Comparison of ENCODE assay signal across 11 cellular contexts in the genomic region with DNA sequence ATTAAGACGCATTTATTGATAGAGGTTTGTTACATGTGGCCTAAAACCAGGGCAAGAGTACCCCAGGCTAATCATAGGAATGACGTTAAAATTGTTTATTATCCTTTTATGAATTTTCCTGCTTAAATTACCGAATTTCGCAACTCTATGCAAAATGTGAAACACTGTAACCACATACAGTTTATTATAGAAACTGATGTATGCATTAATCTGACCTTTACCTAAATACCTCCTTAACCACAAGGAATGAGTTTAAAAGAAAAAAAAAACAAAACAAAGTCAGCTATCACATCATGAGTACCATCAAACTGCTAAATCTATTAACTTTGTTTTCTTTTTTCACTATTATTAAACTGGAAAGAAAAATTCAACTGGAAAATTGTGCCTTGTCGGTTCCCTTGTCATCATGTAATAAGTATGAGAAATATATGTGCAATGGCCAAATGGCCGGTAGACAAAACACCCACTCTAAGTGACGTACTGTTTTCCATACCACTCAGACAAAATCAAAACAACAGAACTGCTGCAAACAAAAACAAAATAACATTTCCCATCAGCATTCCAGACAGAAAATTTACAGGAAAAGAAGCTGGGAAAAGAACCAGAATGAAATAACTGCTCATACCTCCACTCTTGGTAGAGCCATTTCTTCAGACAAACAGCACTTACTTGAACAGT.
A peak's percentile ranks its signal among the peaks of the same experiment; 100 is the strongest.
DNase-seq lines count a peak whose midpoint lies in the region; ATAC-seq, FAIRE-seq and TF ChIP-seq lines count a peak whose summit lies in the region.
"Had no signal": no experiment of that assay in that cellular context is flagged by ENCODE, and none has a peak within 500 bp of the region (broad histone marks: within the 10 kb centered on the region; RNA-seq: fewer than 3 reads in every experiment).

No MANE protein-coding gene starts in this region.

- no peaks in the 10 kb centered on the region for H3K9me2 ChIP-seq in GM23248 (ENCODE audit: insufficient read depth)

- H3K27ac ChIP-seq in GM23248 (peak overlapping the region; percentile 89), astrocyte (ENCODE audit: low read depth, low read length) (peak overlapping the region; percentile 80), gastroesophageal sphincter (peak overlapping the region; percentile 40 to 67 (median 60)), testis (no peak overlapping the region)

- 42 to 45% methylated on average over 7 of the region's 7 CpGs for WGBS in GM23248 (ENCODE audit: low coverage in 1 of 2, low lambda C conversion rate in 2 of 2, missing lambda C conversion rate in 2 of 2), 2 experiments
- 69 to 82% methylated on average over 6 to 7 of the region's 7 CpGs for WGBS in gastroesophageal sphincter (ENCODE audit: low coverage in 1 of 2), 2 donors
- WGBS in testis, 2 donors: 75 to 85% methylated on average over 7 of the region's 7 CpGs

- peaks cover 24% of the 10 kb centered on the region for H3K4me1 Mint-ChIP-seq in astrocyte (ENCODE audit: low read depth, unreplicated experiment)
- H3K4me1 Mint-ChIP-seq in stimulated activated memory B cell treated with anti-CD40 and anti-IgM and Interleukin-4, amounts not matched to agents 10 μg/mL and 1 μg/mL and 100 μg/mL, for 72 hours: peaks cover 16% of the 10 kb centered on the region

- no peak overlapping the region for H3K4me3 Mint-ChIP-seq in astrocyte (ENCODE audit: unreplicated experiment)
- H3K4me3 Mint-ChIP-seq in stimulated activated memory B cell treated with anti-CD40 and anti-IgM and Interleukin-4, amounts not matched to agents 10 μg/mL and 1 μg/mL and 100 μg/mL, for 72 hours: no peak overlapping the region

- no peaks in the 10 kb centered on the region for H3K9me3 Mint-ChIP-seq in astrocyte (ENCODE audit: unreplicated experiment)
- no peaks in the 10 kb centered on the region for H3K9me3 Mint-ChIP-seq in stimulated activated memory B cell treated with anti-CD40 and anti-IgM and Interleukin-4, amounts not matched to agents 10 μg/mL and 1 μg/mL and 100 μg/mL, for 72 hours

- no peak for TF ChIP-seq POLR2A in gastroesophageal sphincter (IDR thresholded peaks at IDR 0.05)
- TF ChIP-seq POLR2A in testis (IDR thresholded peaks at IDR 0.05): no peak

- DNase-seq in GM23248 (peak; percentile 76), astrocyte (ENCODE audit: low read depth) (peak; percentile 69), testis (no peak), SKM-1 (lab: John Stamatoyannopoulos, UW; ENCODE audit: unreplicated experiment) (no peak)
- DNase-seq: DMS79; stimulated activated naive CD8-positive, alpha-beta T cell treated with anti-CD3 and anti-CD28 coated beads, Interleukin-15, Interleukin-2, amounts not matched to agents 100 U/mL and 50 U/mL, for 24 hours had no signal

- no peaks in the 10 kb centered on the region for H3K27me3 Mint-ChIP-seq in astrocyte (ENCODE audit: low read depth, unreplicated experiment)
- H3K27me3 Mint-ChIP-seq in stimulated activated memory B cell treated with anti-CD40 and anti-IgM and Interleukin-4, amounts not matched to agents 10 μg/mL and 1 μg/mL and 100 μg/mL, for 72 hours: no peaks in the 10 kb centered on the region

- TF ChIP-seq CTCF in astrocyte (IDR thresholded peaks at IDR 0.05; ENCODE audit: insufficient read depth, low read depth, low read length) (no peak), gastroesophageal sphincter (IDR thresholded peaks at IDR 0.05) (no peak), testis (IDR thresholded peaks at IDR 0.05) (no peak)

- H3K4me2 ChIP-seq in GM23248 (ENCODE audit: unreplicated experiment) (peak overlapping the region; percentile 64), astrocyte (ENCODE audit: low read length) (peak overlapping the region; percentile 48)

- H3K4me3 ChIP-seq in GM23248 (peak overlapping the region; percentile 31), astrocyte (ENCODE audit: insufficient read depth, low read depth, low read length) (no peak overlapping the region), gastroesophageal sphincter (no peak overlapping the region), testis (no peak overlapping the region)

- H3K27ac Mint-ChIP-seq in astrocyte (ENCODE audit: unreplicated experiment): peak overlapping the region; percentile 64
- H3K27ac Mint-ChIP-seq in stimulated activated memory B cell treated with anti-CD40 and anti-IgM and Interleukin-4, amounts not matched to agents 10 μg/mL and 1 μg/mL and 100 μg/mL, for 72 hours: peak overlapping the region; percentile 30

- H3K27me3 ChIP-seq in GM23248 (replicated peaks; ENCODE audit: insufficient read depth): no peaks in the 10 kb centered on the region
- H3K27me3 ChIP-seq in astrocyte (ENCODE audit: insufficient read depth, low read length): no peaks in the 10 kb centered on the region
- no peaks in the 10 kb centered on the region for H3K27me3 ChIP-seq in gastroesophageal sphincter
- H3K27me3 ChIP-seq in testis: no peaks in the 10 kb centered on the region

- no peaks in the 10 kb centered on the region for H4K20me1 ChIP-seq in GM23248 (ENCODE audit: insufficient read depth)
- H4K20me1 ChIP-seq in astrocyte (ENCODE audit: insufficient read depth, low read length): no peaks in the 10 kb centered on the region

- in situ Hi-C loops in GM23248 (cut with MboI): no loop called here

- H2AFZ ChIP-seq in GM23248 (peak overlapping the region; percentile 39), astrocyte (ENCODE audit: low read depth, low read length) (no peak overlapping the region)

- H3F3A ChIP-seq in GM23248 (ENCODE audit: insufficient read depth): peaks cover 22% of the 10 kb centered on the region

- FAIRE-seq in astrocyte (lab: Jason Lieb, UNC): peak; percentile 17

- ATAC-seq in gastroesophageal sphincter: no peak
- ATAC-seq in stimulated activated memory B cell treated with anti-CD40 and anti-IgM and Interleukin-4, amounts not matched to agents 10 μg/mL and 1 μg/mL and 100 μg/mL, for 72 hours: no peak
- no peak for ATAC-seq in HG03025 (IDR thresholded peaks at IDR 0.05; ENCODE audit: low FRiP score, unreplicated experiment)
- no peak for ATAC-seq in HG03045 (IDR thresholded peaks at IDR 0.05; ENCODE audit: unreplicated experiment)
- ATAC-seq: Panc1; stimulated activated naive CD8-positive, alpha-beta T cell treated with anti-CD3 and anti-CD28 coated beads, Interleukin-15, Interleukin-2, amounts not matched to agents 100 U/mL and 50 U/mL, for 24 hours had no signal

- H3K9me3 ChIP-seq in GM23248 (ENCODE audit: low read depth): no peaks in the 10 kb centered on the region
- no peaks in the 10 kb centered on the region for H3K9me3 ChIP-seq in astrocyte (ENCODE audit: insufficient read depth, low read depth, low read length)
- H3K9me3 ChIP-seq in gastroesophageal sphincter: no peaks in the 10 kb centered on the region
- H3K9me3 ChIP-seq in testis: no peaks in the 10 kb centered on the region

- H3K9ac ChIP-seq in GM23248 (peak overlapping the region; percentile 74), astrocyte (ENCODE audit: low read length) (peak overlapping the region; percentile 71)

- intact Hi-C loops in testis (cut with DNase I; ENCODE audit: low total_unique reads): no loop called here

- no peak for TF ChIP-seq EP300 in gastroesophageal sphincter (IDR thresholded peaks at IDR 0.05)

- H3K36me3 ChIP-seq in GM23248 (ENCODE audit: low read depth): no peaks in the 10 kb centered on the region
- peaks cover 14% of the 10 kb centered on the region for H3K36me3 ChIP-seq in astrocyte (ENCODE audit: insufficient read depth, low read length)
- peaks cover 0 to 12% of the 10 kb centered on the region in 2 donors for H3K36me3 ChIP-seq in gastroesophageal sphincter
- no peaks in the 10 kb centered on the region for H3K36me3 ChIP-seq in testis (ENCODE audit: low read depth, missing control alignments)

- peaks cover 17% of the 10 kb centered on the region for H3K36me3 Mint-ChIP-seq in astrocyte (ENCODE audit: low read depth, unreplicated experiment)
- peaks cover 23% of the 10 kb centered on the region for H3K36me3 Mint-ChIP-seq in stimulated activated memory B cell treated with anti-CD40 and anti-IgM and Interleukin-4, amounts not matched to agents 10 μg/mL and 1 μg/mL and 100 μg/mL, for 72 hours

- H3K79me2 ChIP-seq in GM23248 (ENCODE audit: insufficient read depth): no peaks in the 10 kb centered on the region
- no peaks in the 10 kb centered on the region for H3K79me2 ChIP-seq in astrocyte (ENCODE audit: insufficient read depth, low read length)

- peaks cover 34% of the 10 kb centered on the region for H3K4me1 ChIP-seq in GM23248 (ENCODE audit: insufficient read depth)
- peaks cover 38% of the 10 kb centered on the region for H3K4me1 ChIP-seq in astrocyte (ENCODE audit: insufficient read depth, low read length)
- peaks cover 0 to 40% (median 0%) of the 10 kb centered on the region in 3 donors for H3K4me1 ChIP-seq in gastroesophageal sphincter
- no peaks in the 10 kb centered on the region for H3K4me1 ChIP-seq in testis

Comparison
In these comparisons a context has a peak if more than half of its experiments do, and no peak if none do; other contexts are left out.
1. DNase-seq: peak in GM23248 (single experiment) and astrocyte (single experiment); none in testis (single experiment) and SKM-1 (single experiment).
2. H3K27ac ChIP-seq: peak in GM23248 (single experiment), astrocyte (single experiment) and gastroesophageal sphincter (4 of 4); none in testis (0 of 2).